In genomic region chr5:93071710-93072109, GRCh38 we compare ENCODE assay signal across 25 cellular contexts.
"Had no signal": no experiment of that assay in that cellular context is flagged by ENCODE, and none has a peak within 500 bp of the region (broad histone marks: within the 10 kb centered on the region; RNA-seq: fewer than 3 reads in every experiment).

No MANE protein-coding gene starts in this region.

- DNase-seq: activated CD4-positive, alpha-beta T cell treated with anti-CD3 and anti-CD28 coated beads for 48 hours; activated CD4-positive, alpha-beta T cell treated with anti-CD3 and anti-CD28 coated beads, Interleukin-2, amount 50 U/mL, for 48 hours; activated CD8-positive, alpha-beta memory T cell treated with anti-CD3 and anti-CD28 coated beads, Interleukin-2, amount 50 U/mL, for 4 hours; activated gamma-delta T cell treated with Interleukin-2 at 50 U/mL for 16 hours; activated naive CD4-positive, alpha-beta T cell treated with anti-CD3 and anti-CD28 coated beads, Interleukin-2, amount 50 U/mL, for 16 hours; activated T-cell treated with anti-CD3 and anti-CD28 coated beads, Interleukin-2, amount 50 U/mL, for 1 hour; amniotic stem cell; brain microvascular endothelial cell; cortex of kidney; head of caudate nucleus; hippocampal formation; immature natural killer cell; kidney; midbrain; naive thymus-derived CD4-positive, alpha-beta T cell; ovary; right lobe of liver; stimulated activated CD4-positive, alpha-beta T cell treated with anti-CD3 and anti-CD28 coated beads, Interleukin-12 subunit alpha, Interleukin-12 subunit beta, amount 100 ng/mL, for 4 hours; stimulated activated CD4-positive, alpha-beta T cell treated with anti-CD3 and anti-CD28 coated beads, Interleukin-4, amount 100 ng/mL, for 24 hours; trophoblast cell; WERI-Rb-1 had no signal

- H3K27ac ChIP-seq: brain microvascular endothelial cell, gastroesophageal sphincter, ovary, right lobe of liver, thoracic aorta, WERI-Rb-1 had no signal

- ATAC-seq: activated CD4-positive, CD25-positive, alpha-beta regulatory T cell treated with anti-CD3 and anti-CD28 coated beads, Interleukin-2, amount 50 U/mL, for 24 hours; gastroesophageal sphincter; naive thymus-derived CD4-positive, alpha-beta T cell; right lobe of liver; stimulated activated effector memory CD8-positive, alpha-beta T cell treated with anti-CD3 and anti-CD28 coated beads, Interleukin-12 subunit alpha, Interleukin-12 subunit beta, amount 100 ng/mL, for 72 hours had no signal
